In the genomic region with DNA sequence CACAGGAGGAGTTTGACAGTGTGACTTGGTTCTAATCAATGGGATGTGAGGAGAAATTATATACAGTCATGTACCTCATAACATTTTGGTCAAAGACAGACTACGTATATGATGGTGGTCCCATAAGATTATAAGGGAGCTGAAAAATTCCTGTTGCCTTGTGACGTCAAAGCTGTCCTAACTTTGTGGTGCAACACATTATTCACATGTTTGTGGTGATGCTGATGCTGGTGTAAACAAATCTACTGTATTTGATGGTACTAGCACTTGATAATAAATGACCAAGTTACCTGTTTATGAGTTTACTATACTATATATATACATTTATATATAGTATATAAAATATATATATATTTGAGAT, we compare ENCODE assay signal across 20 cellular contexts. TPM values are rescaled to one million over a fixed set of nuclear protein-coding genes. Genes with fewer than 3 reads are reported as not detected.
A peak's percentile ranks its signal among the peaks of the same experiment; 100 is the strongest.
DNase-seq lines count a peak whose midpoint lies in the region; ATAC-seq, FAIRE-seq and TF ChIP-seq lines count a peak whose summit lies in the region.
"Had no signal": no experiment of that assay in that cellular context is flagged by ENCODE, and none has a peak within 500 bp of the region (broad histone marks: within the 10 kb centered on the region; RNA-seq: fewer than 3 reads in every experiment).

No MANE protein-coding gene starts in this region.

- H4K5ac ChIP-seq in H1 (ENCODE audit: insufficient read length, low read depth, low read length), result no peak overlapping the region

- H2AFZ ChIP-seq in H1 (ENCODE audit: low read length), result no peak overlapping the region

- no peak overlapping the region for H3K4me2 ChIP-seq in H1 (ENCODE audit: insufficient read depth in 1 of 2, low read depth in 2 of 2, low read length in 2 of 2)
- H3K4me2 ChIP-seq: BLaER1 had no signal

- no peak overlapping the region for H2BK120ac ChIP-seq in H1 (replicated peaks; ENCODE audit: low read depth, low read length)

- no peaks in the 10 kb centered on the region for H4K20me1 ChIP-seq in H1 (replicated peaks in 1 of 2; ENCODE audit: control insufficient read depth in 1 of 2, insufficient read depth in 2 of 2, low read length in 2 of 2)
- H4K20me1 ChIP-seq: BLaER1 had no signal

- H3K56ac ChIP-seq in H1 (replicated peaks; ENCODE audit: insufficient read length, low read depth, low read length), result no peak overlapping the region

- 91% methylated on average over 2 of the region's 2 CpGs; no CpG with 5 or more reads in 1 of the 2 experiments for WGBS in H1 (ENCODE audit: extremely low coverage in 1 of 2, insufficient coverage in 1 of 2, insufficient read length in 1 of 2, insufficient replicate concordance in 2 of 2, low coverage in 1 of 2, low lambda C conversion rate in 2 of 2, missing lambda C conversion rate in 1 of 2), 2 experiments
- 94 to 96% (median 95%) methylated on average over 2 of the region's 2 CpGs for WGBS in small intestine, 3 donors

- no peaks in the 10 kb centered on the region for H3K23me2 ChIP-seq in H1 (ENCODE audit: low read depth, low read length)

- TF ChIP-seq POLR2A in H1 (IDR thresholded peaks at IDR 0.05; ENCODE audit: control extremely low read depth in 1 of 2, low read depth in 2 of 2, low read length in 2 of 2), result no peak

- TF ChIP-seq RAD21 in H1 (IDR thresholded peaks at IDR 0.05 in 1 of 2, conservative IDR thresholded peaks at IDR 0.05 in 1 of 2; ENCODE audit: low read depth in 2 of 2, low read length in 2 of 2), result no peak

- no peaks in the 10 kb centered on the region for H3K79me2 ChIP-seq in H1 (ENCODE audit: control insufficient read depth in 1 of 2, insufficient read depth in 2 of 2, low read length in 2 of 2)

- no peak overlapping the region for H3K9ac ChIP-seq in H1 (replicated peaks in 1 of 4; ENCODE audit: extremely low read depth in 1 of 4, low read depth in 3 of 4, low read length in 3 of 4)
- H3K9ac ChIP-seq: BLaER1 had no signal

- no peak for ATAC-seq in GM18520 (IDR thresholded peaks at IDR 0.05; ENCODE audit: unreplicated experiment)
- ATAC-seq: CD8-positive, alpha-beta T cell; HCT116 had no signal

- no peak overlapping the region for H3K4me3 ChIP-seq in H1 (ENCODE audit: extremely low read depth in 1 of 4, insufficient read depth in 2 of 4, low read depth in 3 of 4, low read length in 4 of 4)
- H3K4me3 ChIP-seq in small intestine (ENCODE audit: low read depth in 1 of 2, low read length in 2 of 2), result no peak overlapping the region
- H3K4me3 ChIP-seq: BLaER1 had no signal

- no peak overlapping the region for H2BK5ac ChIP-seq in H1 (ENCODE audit: low read depth, low read length)

- H2BK20ac ChIP-seq in H1 (ENCODE audit: low read length), result no peak overlapping the region

- no peak overlapping the region for H2AK5ac ChIP-seq in H1 (ENCODE audit: low read depth, low read length)

- H2BK12ac ChIP-seq in H1 (ENCODE audit: low read depth, low read length), result no peak overlapping the region

- no peak overlapping the region for H4K8ac ChIP-seq in H1 (ENCODE audit: extremely low read depth, insufficient read depth, low read length)

- H3K36me3 ChIP-seq in H1 (ENCODE audit: control insufficient read depth in 2 of 4, insufficient read depth in 4 of 4, low read length in 3 of 4) (no peaks in the 10 kb centered on the region), small intestine (ENCODE audit: control insufficient read depth in 2 of 2, insufficient read depth in 2 of 2, low read length in 2 of 2) (no peaks in the 10 kb centered on the region)
- H3K36me3 ChIP-seq: BLaER1 had no signal

- POLR2A ChIA-PET in H1 (lab: Charles Lee; ENCODE audit: partially characterized antibody), result no interaction called here

- H3K27me3 ChIP-seq in H1 (replicated peaks in 1 of 4; ENCODE audit: control insufficient read depth in 3 of 4, extremely low read depth in 1 of 4, insufficient read depth in 3 of 4, low read length in 3 of 4) (no peaks in the 10 kb centered on the region), small intestine (ENCODE audit: control insufficient read depth in 2 of 2, insufficient read depth in 2 of 2, low read length in 2 of 2) (no peaks in the 10 kb centered on the region)
- H3K27me3 ChIP-seq: BLaER1 had no signal

- no peaks in the 10 kb centered on the region for H3K4me1 ChIP-seq in H1 (replicated peaks in 1 of 4; ENCODE audit: control insufficient read depth in 3 of 4, insufficient read depth in 4 of 4, low read length in 3 of 4)
- H3K4me1 ChIP-seq in small intestine (ENCODE audit: control insufficient read depth in 2 of 2, insufficient read depth in 1 of 2, low read depth in 1 of 2, low read length in 1 of 2), result peaks cover 2% of the 10 kb centered on the region in 2 donors
- H3K4me1 ChIP-seq: BLaER1, Caco-2 had no signal

- FAIRE-seq in G401.6 (lab: Jason Lieb, UNC) (peak; percentile 93), H1 (lab: Jason Lieb, UNC) (peak; percentile 19), small intestine (lab: Jason Lieb, UNC) (peak; percentile 33)
- FAIRE-seq: GM12891, GM18507 had no signal

- no peak overlapping the region for H3K14ac ChIP-seq in H1 (ENCODE audit: insufficient read length)

- no peak overlapping the region for H3K23ac ChIP-seq in H1 (ENCODE audit: insufficient read length)

- no peak for TF ChIP-seq EP300 in H1 (IDR thresholded peaks at IDR 0.05; ENCODE audit: borderline replicate concordance in 1 of 2, low read depth in 2 of 2, low read length in 2 of 2)

- no peaks in the 10 kb centered on the region for H3K9me3 ChIP-seq in H1 (ENCODE audit: insufficient read depth in 2 of 2, low read depth in 1 of 2, low read length in 1 of 2)
- no peaks in the 10 kb centered on the region for H3K9me3 ChIP-seq in small intestine (ENCODE audit: control insufficient read depth, low read depth)
- H3K9me3 ChIP-seq: Caco-2 had no signal

- H2BK15ac ChIP-seq in H1 (ENCODE audit: low read length), result no peak overlapping the region

- TF ChIP-seq CTCF in H1 (IDR thresholded peaks at IDR 0.05; ENCODE audit: control extremely low read depth in 1 of 3, insufficient read depth in 1 of 3, low read depth in 1 of 3, low read length in 3 of 3), result no peak

- H3K18ac ChIP-seq in H1 (ENCODE audit: extremely low read depth, low read length), result no peak overlapping the region

- no peak overlapping the region for H3K4ac ChIP-seq in H1 (replicated peaks; ENCODE audit: insufficient read length, low read depth, low read length)

- H4K91ac ChIP-seq in H1 (replicated peaks; ENCODE audit: insufficient read length, low read length), result no peak overlapping the region

- H3K27ac ChIP-seq in H1 (ENCODE audit: low read depth, low read length) (no peak overlapping the region), small intestine (ENCODE audit: low read depth in 1 of 2, low read length in 1 of 2) (no peak overlapping the region)
- H3K27ac ChIP-seq: BLaER1, C4-2B had no signal

- DNase-seq in H1 (ENCODE audit: low read depth in 1 of 2, low spot score in 2 of 2), result no peak
- DNase-seq in small intestine, result no peak
- DNase-seq in SK-N-DZ (ENCODE audit: low spot score), result no peak
- no peak for DNase-seq in DMS53 treated with DMSO at 0.1 percent for 48 hours (lab: John Stamatoyannopoulos, UW; ENCODE audit: unreplicated experiment)
- DNase-seq: Caco-2; CD4-positive, CD25-positive, alpha-beta regulatory T cell; CD8-positive, alpha-beta T cell; DMS153; DMS79; EL; GF-D8; GOT3; H9 had no signal

- no peaks in the 10 kb centered on the region for H3K79me1 ChIP-seq in H1 (ENCODE audit: low read depth, low read length)

- CTCF ChIA-PET in H1 (lab: Charles Lee; ENCODE audit: partially characterized antibody), result interaction anchor here (1.4 kb wide), 1 partner anchor 245 kb away, joined by 3 read pairs; no protein-coding TSS in a partner anchor

TF ChIP-seq in H1, 55 proteins besides CTCF, POLR2A, EP300 and RAD21:
- TF ChIP-seq SP4 (IDR thresholded peaks at IDR 0.05; ENCODE audit: low read length) (no peak), HDAC6 (IDR thresholded peaks at IDR 0.05; ENCODE audit: low read depth, low read length) (no peak), GTF2F1 (IDR thresholded peaks at IDR 0.05; ENCODE audit: borderline replicate concordance, low read depth, low read length) (no peak), CTBP2 (IDR thresholded peaks at IDR 0.05; ENCODE audit: borderline replicate concordance, insufficient read depth, insufficient read length, low read length) (no peak), GABPA (IDR thresholded peaks at IDR 0.05; ENCODE audit: borderline replicate concordance, insufficient read depth, low read length) (no peak), JUN (IDR thresholded peaks at IDR 0.05; ENCODE audit: low read depth, low read length) (no peak), KDM4A (IDR thresholded peaks at IDR 0.05; ENCODE audit: low read depth, low read length, severe bottlenecking) (no peak), NANOG (IDR thresholded peaks at IDR 0.05; ENCODE audit: insufficient read depth, low read depth, low read length, poor library complexity, severe bottlenecking) (no peak), SIN3A (conservative IDR thresholded peaks at IDR 0.05 in 1 of 2, IDR thresholded peaks at IDR 0.05 in 1 of 2; ENCODE audit: low read depth in 1 of 2, low read length in 2 of 2) (no peak), KDM5A (IDR thresholded peaks at IDR 0.05; ENCODE audit: low read length) (no peak), TEAD4 (IDR thresholded peaks at IDR 0.05; ENCODE audit: low read depth, low read length) (no peak), JUND (IDR thresholded peaks at IDR 0.05; ENCODE audit: low read length) (no peak), RBBP5 (IDR thresholded peaks at IDR 0.05; ENCODE audit: borderline replicate concordance, low read depth, low read length) (no peak)

RNA-seq across cellular contexts. Expression of a gene that starts 29.1 kb away (rescaled TPM):
- 259 and 262 TPM in 2 replicates for total RNA-seq in H1 (2021; fragmentation: NEBNext Ultra II Directional; extraction: Animal tissue kit (Norgen Biotek cat#: 25700))
- 256 and 288 TPM in 2 replicates for polyA plus RNA-seq in H1 (2011; rRNA removed)
- polyA plus RNA-seq in H1 (2011; cell fraction: cytosol; rRNA removed), result 274 TPM
- 280 TPM for polyA plus RNA-seq in H1 (2011; cell fraction: nucleus; rRNA removed)
- polyA plus RNA-seq in H1 (2012, experiment 1 of 2), result 212 to 243 TPM (median 229 TPM) in 4 replicates
- 150 TPM for polyA plus RNA-seq in H1 (2012, experiment 2 of 2)
- polyA plus RNA-seq in H1 (2013, experiment 1 of 2), result 190 TPM
- polyA plus RNA-seq in H1 (2013, experiment 2 of 2), result 187 TPM
- 288 and 445 TPM in 2 replicates for polyA minus RNA-seq in H1 (2011; rRNA and poly(A)+ RNA removed)
- 110 TPM for polyA minus RNA-seq in H1 (2011; cell fraction: cytosol; rRNA and poly(A)+ RNA removed)
- 155 TPM for polyA minus RNA-seq in H1 (2011; cell fraction: nucleus; rRNA and poly(A)+ RNA removed)
- polyA plus RNA-seq in small intestine, result 10 to 100 TPM; 20.0 to 47.9 (median 22.6) TPM
- polyA plus RNA-seq in SK-N-DZ (2014; cell fraction: cytosol; rRNA removed), result 19.3 TPM in 2 replicates
- 20.4 and 30.6 TPM in 2 replicates for polyA plus RNA-seq in SK-N-DZ (2014; cell fraction: nucleus; rRNA removed)
